8 cellular contexts compared by ENCODE assay signal in genomic region chr3:187112934-187113793, GRCh38. TPM values are rescaled to one million over a fixed set of nuclear protein-coding genes. Genes with fewer than 3 reads are reported as not detected.
DNase-seq lines count a peak whose midpoint lies in the region; ATAC-seq, FAIRE-seq and TF ChIP-seq lines count a peak whose summit lies in the region.

No MANE protein-coding gene starts in this region.

- peaks cover 0 to 2% of the 10 kb centered on the region in 2 experiments for H4K20me1 ChIP-seq in H1 (replicated peaks in 1 of 2; ENCODE audit: control insufficient read depth in 1 of 2, insufficient read depth in 2 of 2, low read length in 2 of 2)

- no peak for TF ChIP-seq POLR2A in H1 (IDR thresholded peaks at IDR 0.05; ENCODE audit: control extremely low read depth in 1 of 2, low read depth in 2 of 2, low read length in 2 of 2)

- no peak overlapping the region for H3K9ac ChIP-seq in H1 (replicated peaks in 1 of 4; ENCODE audit: extremely low read depth in 1 of 4, low read depth in 3 of 4, low read length in 3 of 4)

- intact Hi-C loops in pancreas (cut with DNase I) = no loop called here

- H2AFZ ChIP-seq in H1 (ENCODE audit: low read length) = no peak overlapping the region

- peak; percentile 64 for TF ChIP-seq CTCF in 22Rv1 (IDR thresholded peaks at IDR 0.05)
- TF ChIP-seq CTCF in H1 (IDR thresholded peaks at IDR 0.05; ENCODE audit: control extremely low read depth in 1 of 3, insufficient read depth in 1 of 3, low read depth in 1 of 3, low read length in 3 of 3) = peak in 2 of 3 experiments; percentile 38 to 42; a peak in 2 of 4 replicates
- peak in 3 of 4 donors; percentile 22 to 45 (median 25) for TF ChIP-seq CTCF in pancreas (IDR thresholded peaks at IDR 0.05)

- FAIRE-seq in H1 (lab: Jason Lieb, UNC) (peak; percentile 88), pancreas (lab: Jason Lieb, UNC) (peak; percentile 53)

- POLR2A ChIA-PET in H1 (lab: Charles Lee; ENCODE audit: partially characterized antibody) = interaction anchor here (0.8 to 2.0 kb wide), 4 partner anchors 8 to 61 kb away, joined by 3 to 5 read pairs (median 4); no protein-coding TSS in a partner anchor

- DNase-seq in ELR (ENCODE audit: low read depth) (peak; percentile 43), NCI-H82 treated with DMSO at 0.1 percent for 48 hours (lab: John Stamatoyannopoulos, UW; ENCODE audit: unreplicated experiment) (peak; percentile 7), H1 (ENCODE audit: low read depth in 1 of 2, low spot score in 2 of 2) (no peak), pancreas (no peak), NCI-H128 (lab: John Stamatoyannopoulos, UW; ENCODE audit: unreplicated experiment) (no peak)

- no peak overlapping the region for H2BK15ac ChIP-seq in H1 (ENCODE audit: low read length)

- H3K4me3 ChIP-seq in H1 (ENCODE audit: extremely low read depth in 1 of 4, insufficient read depth in 2 of 4, low read depth in 3 of 4, low read length in 4 of 4) (no peak overlapping the region), pancreas (no peak overlapping the region)

- no peak for TF ChIP-seq EP300 in H1 (IDR thresholded peaks at IDR 0.05; ENCODE audit: borderline replicate concordance in 1 of 2, low read depth in 2 of 2, low read length in 2 of 2)

- no peak overlapping the region for H3K56ac ChIP-seq in H1 (replicated peaks; ENCODE audit: insufficient read length, low read depth, low read length)

- no peak overlapping the region for H2BK20ac ChIP-seq in H1 (ENCODE audit: low read length)

- CTCF ChIA-PET in H1 (lab: Charles Lee; ENCODE audit: partially characterized antibody) = interaction anchor here (0.6 to 5.0 kb wide), 64 partner anchors 8 to 1170 kb away, joined by 3 to 45 read pairs (median 4); partner anchors contain the start of genes MASP1 and RPL39L

- no peaks in the 10 kb centered on the region for H3K36me3 ChIP-seq in H1 (ENCODE audit: control insufficient read depth in 2 of 4, insufficient read depth in 4 of 4, low read length in 3 of 4)
- no peaks in the 10 kb centered on the region for H3K36me3 ChIP-seq in pancreas

- 45% methylated on average over 2 of the region's 2 CpGs; no CpG with 5 or more reads in 1 of the 2 experiments for WGBS in H1 (ENCODE audit: extremely low coverage in 1 of 2, insufficient coverage in 1 of 2, insufficient read length in 1 of 2, insufficient replicate concordance in 2 of 2, low coverage in 1 of 2, low lambda C conversion rate in 2 of 2, missing lambda C conversion rate in 1 of 2), 2 experiments
- WGBS in pancreas, 2 donors = 25 to 42% methylated on average over 2 of the region's 2 CpGs

- H2BK5ac ChIP-seq in H1 (ENCODE audit: low read depth, low read length) = no peak overlapping the region

- H3K27ac ChIP-seq in 22Rv1 = no peak overlapping the region
- H3K27ac ChIP-seq in H1 (ENCODE audit: low read depth, low read length) = no peak overlapping the region
- H3K27ac ChIP-seq in pancreas = no peak overlapping the region

- H3K27me3 ChIP-seq in H1 (replicated peaks in 1 of 4; ENCODE audit: control insufficient read depth in 3 of 4, extremely low read depth in 1 of 4, insufficient read depth in 3 of 4, low read length in 3 of 4) = no peaks in the 10 kb centered on the region
- H3K27me3 ChIP-seq in pancreas = no peaks in the 10 kb centered on the region

- H2BK12ac ChIP-seq in H1 (ENCODE audit: low read depth, low read length) = no peak overlapping the region

- no peak overlapping the region for H2AK5ac ChIP-seq in H1 (ENCODE audit: low read depth, low read length)

- H3K4ac ChIP-seq in H1 (replicated peaks; ENCODE audit: insufficient read length, low read depth, low read length) = no peak overlapping the region

- no peak overlapping the region for H3K23ac ChIP-seq in H1 (ENCODE audit: insufficient read length)

- H3K14ac ChIP-seq in H1 (ENCODE audit: insufficient read length) = no peak overlapping the region

- H4K5ac ChIP-seq in H1 (ENCODE audit: insufficient read length, low read depth, low read length) = no peak overlapping the region

- no peak overlapping the region for H4K8ac ChIP-seq in H1 (ENCODE audit: extremely low read depth, insufficient read depth, low read length)

- no peak overlapping the region for H2BK120ac ChIP-seq in H1 (replicated peaks; ENCODE audit: low read depth, low read length)

- no peak overlapping the region for H4K91ac ChIP-seq in H1 (replicated peaks; ENCODE audit: insufficient read length, low read length)

- H3K23me2 ChIP-seq in H1 (ENCODE audit: low read depth, low read length) = no peaks in the 10 kb centered on the region

- H3K9me3 ChIP-seq in H1 (ENCODE audit: insufficient read depth in 2 of 2, low read depth in 1 of 2, low read length in 1 of 2) = no peaks in the 10 kb centered on the region
- H3K9me3 ChIP-seq in pancreas = no peaks in the 10 kb centered on the region

- no peak overlapping the region for H3K18ac ChIP-seq in H1 (ENCODE audit: extremely low read depth, low read length)

- no peaks in the 10 kb centered on the region for H3K79me1 ChIP-seq in H1 (ENCODE audit: low read depth, low read length)

- no peak overlapping the region for H3K4me2 ChIP-seq in H1 (ENCODE audit: insufficient read depth in 1 of 2, low read depth in 2 of 2, low read length in 2 of 2)

- H3K4me1 ChIP-seq in H1 (replicated peaks in 1 of 4; ENCODE audit: control insufficient read depth in 3 of 4, insufficient read depth in 4 of 4, low read length in 3 of 4) = no peaks in the 10 kb centered on the region
- H3K4me1 ChIP-seq in pancreas = no peaks in the 10 kb centered on the region

- ATAC-seq in pancreas (peak in 1 of 4 donors; percentile 31), HG03439 (IDR thresholded peaks at IDR 0.05; ENCODE audit: unreplicated experiment) (no peak), GM18868 (IDR thresholded peaks at IDR 0.05; ENCODE audit: unreplicated experiment) (no peak)

- TF ChIP-seq RAD21 in H1 (IDR thresholded peaks at IDR 0.05 in 1 of 2, conservative IDR thresholded peaks at IDR 0.05 in 1 of 2; ENCODE audit: low read depth in 2 of 2, low read length in 2 of 2) = peak; percentile 47 to 57

- no peaks in the 10 kb centered on the region for H3K79me2 ChIP-seq in H1 (ENCODE audit: control insufficient read depth in 1 of 2, insufficient read depth in 2 of 2, low read length in 2 of 2)

TF ChIP-seq in H1, 55 proteins besides CTCF, POLR2A, EP300 and RAD21:
- TF ChIP-seq RFX5 (IDR thresholded peaks at IDR 0.05; ENCODE audit: borderline replicate concordance, low read depth, low read length) (no peak), ATF3 (IDR thresholded peaks at IDR 0.05; ENCODE audit: insufficient read depth, low read depth, low read length) (no peak), SIN3A (conservative IDR thresholded peaks at IDR 0.05 in 1 of 2, IDR thresholded peaks at IDR 0.05 in 1 of 2; ENCODE audit: low read depth in 1 of 2, low read length in 2 of 2) (no peak), CBX5 (IDR thresholded peaks at IDR 0.05; ENCODE audit: low read depth, low read length) (no peak), MAX (IDR thresholded peaks at IDR 0.05) (peak; percentile 83), SRF (IDR thresholded peaks at IDR 0.05; ENCODE audit: low read depth, low read length) (peak; percentile 96), BRCA1 (IDR thresholded peaks at IDR 0.05; ENCODE audit: low read depth, low read length) (no peak), SIX5 (IDR thresholded peaks at IDR 0.05; ENCODE audit: low read depth, low read length) (no peak), E2F6 (IDR thresholded peaks at IDR 0.05) (peak; percentile 93), ASH2L (IDR thresholded peaks at IDR 0.05; ENCODE audit: low read length) (no peak), RXRA (IDR thresholded peaks at IDR 0.05; ENCODE audit: insufficient read depth, low read depth, low read length) (no peak)

RNA-seq across cellular contexts. Expression of gene RPL39L, which starts 26.1 kb away (rescaled TPM):
- total RNA-seq in H1 (2021; fragmentation: NEBNext Ultra II Directional; extraction: Animal tissue kit (Norgen Biotek cat#: 25700)) = 67.7 and 77.0 TPM in 2 replicates
- polyA plus RNA-seq in H1 (2011; rRNA removed) (36.8 and 51.8 TPM in 2 replicates), pancreas (1 to 10 TPM in 1 of 2 donors, under 1 TPM in 1; 0.99 to 2.2 TPM)
- 59.5 TPM for polyA plus RNA-seq in H1 (2011; cell fraction: cytosol; rRNA removed)
- polyA plus RNA-seq in H1 (2011; cell fraction: nucleus; rRNA removed) = 43.3 TPM
- 96.0 to 139 TPM (median 107 TPM) in 4 replicates for polyA plus RNA-seq in H1 (2012, experiment 1 of 2)
- 131 TPM for polyA plus RNA-seq in H1 (2012, experiment 2 of 2)
- polyA plus RNA-seq in H1 (2013, experiment 1 of 2) = 96.7 TPM
- polyA plus RNA-seq in H1 (2013, experiment 2 of 2) = 93.2 TPM
- polyA minus RNA-seq in H1 (2011; rRNA and poly(A)+ RNA removed) = 28.6 and 30.4 TPM in 2 replicates
- polyA minus RNA-seq in H1 (2011; cell fraction: cytosol; rRNA and poly(A)+ RNA removed) = 68.5 TPM
- 96.7 TPM for polyA minus RNA-seq in H1 (2011; cell fraction: nucleus; rRNA and poly(A)+ RNA removed)
- 1 to 10 TPM in 1 of 6 donors, under 1 TPM in 5; 0.31 to 1.5 (median 0.81) TPM for total RNA-seq in pancreas

Comparison
In these comparisons a context has a peak if more than half of its experiments do, and no peak if none do; other contexts are left out.
1. DNase-seq: peak in ELR (single experiment) and NCI-H82 treated with DMSO at 0.1 percent for 48 hours (single experiment); none in H1 (0 of 2), pancreas (0 of 6) and NCI-H128 (single experiment).
2. RNA of gene RPL39L, which starts 26.1 kb away (total RNA-seq): 67.7 to 77.0 TPM in H1; 0.31 to 1.5 TPM in pancreas; every median in the first group is over 10 times any median in the second.
3. Peak in every context shown above with its lines, with median percentiles within 50 percentile points of each other: CTCF ChIP-seq.